1 cellular context compared by ENCODE assay signal in genomic region chr10:73856261-73856660, GRCh38.
TF ChIP-seq lines count a peak whose summit lies in the region.

No MANE protein-coding gene starts in this region.

TF ChIP-seq in GM23338, 12 proteins besides CTCF, POLR2A, EP300 and RAD21:
- TF ChIP-seq ZNF462 (CRISPR knock-in tag; IDR thresholded peaks at IDR 0.05) (no peak), CREB1 (CRISPR knock-in tag; IDR thresholded peaks at IDR 0.05; ENCODE audit: low read depth) (no peak), ZNF114 (CRISPR knock-in tag; IDR thresholded peaks at IDR 0.05) (no peak), ZNF331 (CRISPR knock-in tag; IDR thresholded peaks at IDR 0.05; ENCODE audit: low read depth) (no peak), STAT1 (IDR thresholded peaks at IDR 0.05; ENCODE audit: unreplicated experiment) (no peak), NANOG (IDR thresholded peaks at IDR 0.05; ENCODE audit: borderline replicate concordance) (no peak), EZH2phosphoT487 (IDR thresholded peaks at IDR 0.05; ENCODE audit: unreplicated experiment) (no peak)
TF ChIP-seq in GM23338: peak in this region for 0.
